16 cellular contexts compared by ENCODE assay signal in genomic region chr5:61669531-61669930, GRCh38.
"Had no signal": no experiment of that assay in that cellular context is flagged by ENCODE, and none has a peak within 500 bp of the region (broad histone marks: within the 10 kb centered on the region; RNA-seq: fewer than 3 reads in every experiment).

No MANE protein-coding gene starts in this region.

- H3K4me1 ChIP-seq: sigmoid colon, tibial artery, vagina had no signal

- H3K27me3 ChIP-seq: dorsolateral prefrontal cortex, sigmoid colon, tibial artery, upper lobe of left lung, vagina had no signal

- H3K36me3 ChIP-seq: sigmoid colon, tibial artery, upper lobe of left lung, vagina had no signal

- H3K27ac ChIP-seq: psoas muscle, sigmoid colon, tibial artery, upper lobe of left lung, vagina had no signal

- DNase-seq: cortex of kidney; dorsolateral prefrontal cortex; effector CD8-positive, alpha-beta T cell; islet precursor cell; mesendoderm; naive B cell; occipital lobe; psoas muscle; retina; sigmoid colon; small intestine; stimulated activated CD4-positive, alpha-beta T cell treated with anti-CD3 and anti-CD28 coated beads, Interleukin-12 subunit alpha, Interleukin-12 subunit beta, amount 100 ng/mL, for 4 hours; stimulated activated naive CD4-positive, alpha-beta T cell treated with Interleukin-2 at 50 U/mL for 16 hours; tibial artery; upper lobe of left lung had no signal

- ATAC-seq: psoas muscle had no signal

- H3K9me3 ChIP-seq: psoas muscle, sigmoid colon, tibial artery, upper lobe of left lung, vagina had no signal

- H3K4me3 ChIP-seq: dorsolateral prefrontal cortex, psoas muscle, sigmoid colon, tibial artery, upper lobe of left lung, vagina had no signal
